ENCODE assay signal across 2 cellular contexts in genomic region chr5:1172007-1172581, GRCh38.
A peak's percentile ranks its signal among the peaks of the same experiment; 100 is the strongest.
TF ChIP-seq lines count a peak whose summit lies in the region.

No MANE protein-coding gene starts in this region.

TF ChIP-seq in K562, 482 proteins besides CTCF, POLR2A, EP300 and RAD21:
- TF ChIP-seq STAT6 (CRISPR knock-in tag; IDR thresholded peaks at IDR 0.05) (no peak), RBFOX2 (IDR thresholded peaks at IDR 0.05; ENCODE audit: low read depth, low read length) (peak; percentile 25; the same call in 1 of the 2 replicates), POLR2G (IDR thresholded peaks at IDR 0.05; ENCODE audit: low read depth, low read length) (peak; percentile 37; the same call in 1 of the 2 replicates)
TF ChIP-seq in K562: peak in this region for 2.

TF ChIP-seq in WTC11, 78 proteins besides CTCF, POLR2A, EP300 and RAD21 (continued from another document):
- TF ChIP-seq STAT6 (CRISPR knock-in tag; conservative IDR thresholded peaks at IDR 0.05; ENCODE audit: low read depth) (no peak), SMAD4 (CRISPR knock-in tag; IDR thresholded peaks at IDR 0.05) (no peak), ZNF317 (CRISPR knock-in tag; IDR thresholded peaks at IDR 0.05; ENCODE audit: borderline replicate concordance, low read depth) (no peak), JAZF1 (CRISPR knock-in tag; IDR thresholded peaks at IDR 0.05) (no peak), FOXJ3 (CRISPR knock-in tag; IDR thresholded peaks at IDR 0.05; ENCODE audit: borderline replicate concordance) (no peak), TP53 (CRISPR knock-in tag; IDR thresholded peaks at IDR 0.05) (no peak)
